In the genomic region with DNA sequence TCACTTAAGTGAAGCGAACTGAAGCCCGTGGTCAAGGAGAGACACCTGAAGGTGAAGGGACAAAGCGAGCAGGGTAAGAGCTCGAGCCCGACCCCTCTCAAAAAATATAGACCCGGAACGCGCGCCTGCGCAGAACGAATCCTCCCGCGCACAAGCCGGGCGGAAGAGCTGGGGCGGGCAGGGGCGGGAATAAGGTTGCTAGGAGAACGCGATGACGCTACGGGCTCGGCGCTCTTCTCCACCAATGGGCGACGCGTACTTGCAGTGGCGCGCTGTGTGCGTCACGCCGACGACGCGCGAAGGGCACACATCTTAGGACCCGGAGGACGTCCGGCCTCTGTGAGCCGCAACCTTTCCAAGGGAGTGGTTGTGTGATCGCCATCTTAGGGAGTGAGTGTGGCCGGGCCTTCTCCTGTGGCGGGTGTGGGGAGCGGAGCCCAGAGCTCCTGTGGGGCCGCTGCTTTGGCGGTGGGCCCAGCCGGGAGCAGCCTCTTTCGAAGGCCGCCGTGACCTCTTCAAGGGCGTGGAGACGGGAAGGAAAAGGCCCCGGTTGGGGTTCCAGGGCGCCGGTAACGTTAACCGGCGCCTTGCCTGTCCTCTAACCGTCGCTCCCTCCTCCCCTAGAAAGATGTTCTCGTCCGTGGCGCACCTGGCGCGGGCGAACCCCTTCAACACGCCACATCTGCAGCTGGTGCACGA, we compare ENCODE assay signal across 8 cellular contexts. TPM values are rescaled to one million over a fixed set of nuclear protein-coding genes. Genes with fewer than 3 reads are reported as not detected.
DNase-seq lines count a peak whose midpoint lies in the region; ATAC-seq and TF ChIP-seq lines count a peak whose summit lies in the region.

A gene (plus strand): TSS at position 336 of the 699 bp plus-strand sequence. CDS start 293 bp downstream, at position 629.

- peak within 1 kb of the TSS; percentile 100 for H3K9ac ChIP-seq in parathyroid adenoma

- no peaks in the 10 kb centered on the region for H3K9me3 Mint-ChIP-seq in activated naive CD8-positive, alpha-beta T cell treated with anti-CD3 and anti-CD28 coated beads, Interleukin-2, amount 50 U/mL, for 24 hours

- peak; percentile 96 to 97 for TF ChIP-seq POLR2A in tibial nerve (IDR thresholded peaks at IDR 0.05)

- TF ChIP-seq EP300 in tibial nerve (IDR thresholded peaks at IDR 0.05), result peak; percentile 77 to 100

- peak within 1 kb of the TSS; percentile 67 for H3K4me3 ChIP-seq in GM12865 (ENCODE audit: low read depth, low read length)
- H3K4me3 ChIP-seq in parathyroid adenoma (ENCODE audit: low read depth, low read length), result peak within 1 kb of the TSS; percentile 99
- peak within 1 kb of the TSS; percentile 83 to 97 (median 96) for H3K4me3 ChIP-seq in tibial nerve

- ATAC-seq in HG02763 (IDR thresholded peaks at IDR 0.05; ENCODE audit: unreplicated experiment) (peak; percentile 99), Right ventricle myocardium superior (ENCODE audit: poor library complexity) (peak; percentile 99)
- peak; percentile 99 for ATAC-seq in activated naive CD8-positive, alpha-beta T cell treated with anti-CD3 and anti-CD28 coated beads, Interleukin-2, amount 50 U/mL, for 24 hours

- H3K4me1 ChIP-seq in parathyroid adenoma (peaks cover 13% of the 10 kb centered on the region), tibial nerve (peaks cover 4 to 23% (median 13%) of the 10 kb centered on the region in 4 donors)

- 0% methylated on average over 36 to 54 of the region's 67 CpGs for WGBS in tibial nerve, 2 donors

- no peaks in the 10 kb centered on the region for H3K9me3 ChIP-seq in parathyroid adenoma (ENCODE audit: control insufficient read depth, low read length)
- H3K9me3 ChIP-seq in tibial nerve, result no peaks in the 10 kb centered on the region

- H2AFZ ChIP-seq in parathyroid adenoma, result peak within 1 kb of the TSS; percentile 84

- H3K27me3 Mint-ChIP-seq in activated naive CD8-positive, alpha-beta T cell treated with anti-CD3 and anti-CD28 coated beads, Interleukin-2, amount 50 U/mL, for 24 hours, result no peaks in the 10 kb centered on the region

- peak within 1 kb of the TSS; percentile 98 for H3K4me3 Mint-ChIP-seq in activated naive CD8-positive, alpha-beta T cell treated with anti-CD3 and anti-CD28 coated beads, Interleukin-2, amount 50 U/mL, for 24 hours

- H3K4me1 Mint-ChIP-seq in activated naive CD8-positive, alpha-beta T cell treated with anti-CD3 and anti-CD28 coated beads, Interleukin-2, amount 50 U/mL, for 24 hours, result peaks cover 41% of the 10 kb centered on the region

- peaks cover 28% of the 10 kb centered on the region for H3K79me2 ChIP-seq in parathyroid adenoma

- H3K27ac Mint-ChIP-seq in activated naive CD8-positive, alpha-beta T cell treated with anti-CD3 and anti-CD28 coated beads, Interleukin-2, amount 50 U/mL, for 24 hours, result peak within 1 kb of the TSS; percentile 99

- H3K36me3 Mint-ChIP-seq in activated naive CD8-positive, alpha-beta T cell treated with anti-CD3 and anti-CD28 coated beads, Interleukin-2, amount 50 U/mL, for 24 hours (ENCODE audit: low read depth), result peaks cover 45% of the 10 kb centered on the region

- DNase-seq in GM12865 (ENCODE audit: low read depth) (peak; percentile 99), NCI-H1417 treated with DMSO at 0.1 percent for 48 hours (lab: John Stamatoyannopoulos, UW) (peak; percentile 87), SW480 (ENCODE audit: low spot score) (peak; percentile 97), Right ventricle myocardium superior (peak; percentile 98), tibial nerve (ENCODE audit: low spot score in 2 of 2) (peak; percentile 92 to 94)
- peak; percentile 96 for DNase-seq in activated naive CD8-positive, alpha-beta T cell treated with anti-CD3 and anti-CD28 coated beads, Interleukin-2, amount 50 U/mL, for 24 hours

- H3K27ac ChIP-seq in parathyroid adenoma (peak within 1 kb of the TSS; percentile 99), tibial nerve (peak within 1 kb of the TSS; percentile 97 to 98 (median 98))

- H3K36me3 ChIP-seq in parathyroid adenoma (ENCODE audit: control insufficient read depth, insufficient read depth, low read length) (no peaks in the 10 kb centered on the region), tibial nerve (peaks cover 0 to 14% (median 2%) of the 10 kb centered on the region in 3 donors)

- TF ChIP-seq CTCF in GM12865 (IDR thresholded peaks at IDR 0.05; ENCODE audit: insufficient read depth, low read depth, low read length, missing control alignments) (no peak), parathyroid adenoma (IDR thresholded peaks at IDR 0.05) (no peak), tibial nerve (IDR thresholded peaks at IDR 0.05) (peak in 1 of 5 experiments; percentile 20)

- intact Hi-C loops in Right ventricle myocardium superior (cut with DNase I), result loop anchor here (10.0 kb wide), 1 partner anchor 51 kb away; a partner anchor contains a TSS

- H3K27me3 ChIP-seq in parathyroid adenoma (ENCODE audit: control insufficient read depth, insufficient read depth, low read length) (no peaks in the 10 kb centered on the region), tibial nerve (no peaks in the 10 kb centered on the region)

- H3K4me2 ChIP-seq in parathyroid adenoma (ENCODE audit: low read length), result peak within 1 kb of the TSS; percentile 95

RNA-seq across cellular contexts. Expression of the gene that starts here (rescaled TPM):
- total RNA-seq in Right ventricle myocardium superior, result 1,808 TPM
- total RNA-seq in tibial nerve, result 100 to 1,000 TPM; 271 to 309 (median 298) TPM

Comparison
In these comparisons a context has a peak if more than half of its experiments do, and no peak if none do; other contexts are left out.
1. Peak in every context shown above with its lines: DNase-seq, ATAC-seq, H3K4me3 ChIP-seq and H3K27ac ChIP-seq.